ENCODE assay signal across 8 cellular contexts in genomic region chr4:182142146-182143085, GRCh38.
DNase-seq lines count a peak whose midpoint lies in the region; ATAC-seq and TF ChIP-seq lines count a peak whose summit lies in the region.

No MANE protein-coding gene starts in this region.

- H3K4me3 ChIP-seq in HUES6 (ENCODE audit: low read depth, low read length) (peak overlapping the region; percentile 83), smooth muscle cell (peak overlapping the region; percentile 91)

- 4% methylated on average over 61 of the region's 65 CpGs for WGBS in smooth muscle cell (ENCODE audit: low lambda C conversion rate)

- H3F3A ChIP-seq in smooth muscle cell (ENCODE audit: low read depth): no peaks in the 10 kb centered on the region

- DNase-seq in iPS-NIHi7 (ENCODE audit: extremely low spot score): peak; percentile 43
- peak; percentile 63 for DNase-seq in smooth muscle cell (lab: John Stamatoyannopoulos, UW; ENCODE audit: unreplicated experiment)
- DNase-seq in NCI-H1694 treated with DMSO at 0.1 percent for 48 hours (lab: John Stamatoyannopoulos, UW): no peak
- DNase-seq in GM19240 (ENCODE audit: insufficient read length, low spot score): no peak
- DNase-seq in GM13976 (ENCODE audit: low spot score): no peak

- in situ Hi-C loops in GM13976 (cut with MboI; ENCODE audit: low sequenced_read_pairs, unreplicated experiment): no loop called here

- H3K4me1 Mint-ChIP-seq in brain: peaks cover 73% of the 10 kb centered on the region

- H3K36me3 Mint-ChIP-seq in brain: no peaks in the 10 kb centered on the region

- H3K9me3 ChIP-seq in HUES6 (ENCODE audit: control insufficient read depth, insufficient read depth, low read depth, low read length) (no peaks in the 10 kb centered on the region), smooth muscle cell (replicated peaks; ENCODE audit: low read depth) (no peaks in the 10 kb centered on the region)

- no peak for ATAC-seq in HG03439 (IDR thresholded peaks at IDR 0.05; ENCODE audit: unreplicated experiment)

- H3K36me3 ChIP-seq in HUES6 (ENCODE audit: control insufficient read depth, insufficient read depth, low read length) (no peaks in the 10 kb centered on the region), smooth muscle cell (ENCODE audit: low read depth) (no peaks in the 10 kb centered on the region)

- H3K4me3 Mint-ChIP-seq in brain: peak overlapping the region; percentile 93 to 99 (median 97)

- H3K79me2 ChIP-seq in smooth muscle cell (ENCODE audit: low read depth): peaks cover 41% of the 10 kb centered on the region

- TF ChIP-seq CTCF in brain (conservative IDR thresholded peaks at IDR 0.05): no peak
- TF ChIP-seq CTCF in smooth muscle cell (IDR thresholded peaks at IDR 0.05; ENCODE audit: borderline replicate concordance, insufficient read depth, poor library complexity, severe bottlenecking): no peak
- no peak for TF ChIP-seq CTCF in GM13976 (IDR thresholded peaks at IDR 0.05; ENCODE audit: borderline replicate concordance, control extremely low read depth, extremely low read depth, insufficient read depth, missing control alignments)

- H3K9ac ChIP-seq in HUES6 (ENCODE audit: low read length) (peak overlapping the region; percentile 88), smooth muscle cell (ENCODE audit: low read depth) (peak overlapping the region; percentile 94)

- H3K27ac Mint-ChIP-seq in brain: peak overlapping the region in 4 of 5 experiments; percentile 97 to 98 (median 98)

- peaks cover 6% of the 10 kb centered on the region for H4K20me1 ChIP-seq in smooth muscle cell (ENCODE audit: low read depth)

- peaks cover 0 to 8% (median 2%) of the 10 kb centered on the region in 5 experiments for H3K9me3 Mint-ChIP-seq in brain

- peaks cover 50% of the 10 kb centered on the region for H3K27me3 Mint-ChIP-seq in brain

- H3K4me1 ChIP-seq in HUES6 (ENCODE audit: control insufficient read depth, insufficient read depth, low read length): peaks cover 33% of the 10 kb centered on the region
- peaks cover 40% of the 10 kb centered on the region for H3K4me1 ChIP-seq in smooth muscle cell (ENCODE audit: low read depth)

- H3K27me3 ChIP-seq in HUES6 (ENCODE audit: control insufficient read depth, insufficient read depth, low read length) (peaks cover 31% of the 10 kb centered on the region), smooth muscle cell (ENCODE audit: low read depth) (no peaks in the 10 kb centered on the region)

- peak overlapping the region; percentile 92 for H3K4me2 ChIP-seq in smooth muscle cell

- H3K27ac ChIP-seq in HUES6 (ENCODE audit: low read depth, low read length) (peak overlapping the region; percentile 93; the same call in 1 of the 2 replicates), smooth muscle cell (ENCODE audit: low read depth) (peak overlapping the region; percentile 88)

- H2AFZ ChIP-seq in smooth muscle cell (ENCODE audit: low read depth): peak overlapping the region; percentile 56

Comparison
In these comparisons a context has a peak if more than half of its experiments do, and no peak if none do; other contexts are left out.
1. DNase-seq: peak in iPS-NIHi7 (single experiment) and smooth muscle cell (single experiment); none in NCI-H1694 treated with DMSO at 0.1 percent for 48 hours (single experiment), GM19240 (single experiment) and GM13976 (single experiment).